In genomic region chr2:95270541-95271081, GRCh38 we compare ENCODE assay signal across 27 cellular contexts. TPM values are rescaled to one million over a fixed set of nuclear protein-coding genes. Genes with fewer than 3 reads are reported as not detected.
DNase-seq lines count a peak whose midpoint lies in the region; ATAC-seq and TF ChIP-seq lines count a peak whose summit lies in the region.
"Had no signal": no experiment of that assay in that cellular context is flagged by ENCODE, and none has a peak within 500 bp of the region (broad histone marks: within the 10 kb centered on the region; RNA-seq: fewer than 3 reads in every experiment).

No MANE protein-coding gene starts in this region.

- WGBS in H9 (ENCODE audit: extremely low coverage, insufficient read length, low lambda C conversion rate): no CpG with 5 or more reads among the region's 8 CpGs

- no peak overlapping the region for H3K56ac ChIP-seq in H9 (ENCODE audit: insufficient read length, low read depth, low read length)

- H3K14ac ChIP-seq in H9 (ENCODE audit: insufficient read depth, low read length): no peak overlapping the region

- H3K4me1 ChIP-seq in H9 (ENCODE audit: insufficient read depth, low read length): no peaks in the 10 kb centered on the region; the same call in 1 of the 2 replicates
- H3K4me1 ChIP-seq: HAP-1 had no signal

- H4K20me1 ChIP-seq in H9 (ENCODE audit: control insufficient read depth, insufficient read depth, insufficient read length): no peaks in the 10 kb centered on the region

- H3K23me2 ChIP-seq in H9 (ENCODE audit: insufficient read length, low read depth, low read length, poor library complexity, severe bottlenecking): no peaks in the 10 kb centered on the region

- POLR2A ChIA-PET in WTC11 (lab: Charles Lee): no interaction called here

- CTCF ChIA-PET in WTC11 (lab: Charles Lee): interaction anchor here (0.9 kb wide), 1 partner anchor 39 kb away, joined by 4 read pairs; no protein-coding TSS in a partner anchor

- no peaks in the 10 kb centered on the region for H3K9me3 ChIP-seq in H9 (ENCODE audit: control insufficient read depth, low read depth, low read length)
- H3K9me3 ChIP-seq: HAP-1, pancreas, transverse colon had no signal

- ATAC-seq in WTC11: no peak
- ATAC-seq in left lobe of liver: no peak
- ATAC-seq in GM19035 (IDR thresholded peaks at IDR 0.05; ENCODE audit: unreplicated experiment): no peak
- ATAC-seq: pancreas; stimulated activated naive CD8-positive, alpha-beta T cell treated with anti-CD3 and anti-CD28 coated beads, Interleukin-15, amount 100 ng/mL, for 72 hours had no signal

- no peak overlapping the region for H3K4me2 ChIP-seq in H9 (ENCODE audit: insufficient read depth, insufficient read length, low read length)

- H4K8ac ChIP-seq in H9 (replicated peaks; ENCODE audit: insufficient read length, low read depth, low read length): no peak overlapping the region

- no peak overlapping the region for H3K27ac ChIP-seq in H9 (ENCODE audit: insufficient read length, low read depth, low read length)
- H3K27ac ChIP-seq: pancreas, RWPE1, transverse colon, VCaP had no signal

- H3K9ac ChIP-seq in H9 (ENCODE audit: extremely low read depth, insufficient read length, low read length): no peak overlapping the region

- no peak overlapping the region for H3K18ac ChIP-seq in H9 (ENCODE audit: insufficient read length, low read depth, low read length)

- H3K27ac Mint-ChIP-seq in H9 (no peak overlapping the region), WTC11 (no peak overlapping the region)
- H3K27ac Mint-ChIP-seq: activated CD4-positive, alpha-beta memory T cell treated with anti-CD3 and anti-CD28 coated beads for 36 hours; CD14-positive monocyte; dendritic cell treated with granulocyte-macrophage colony-stimulating factor and Interleukin-4, amounts not matched to agents 40 ng/mL and 50 ng/mL, for 4 days; stimulated activated naive CD8-positive, alpha-beta T cell treated with anti-CD3 and anti-CD28 coated beads, Interleukin-15, amount 100 ng/mL, for 72 hours had no signal

- no peak overlapping the region for H3K4ac ChIP-seq in H9 (ENCODE audit: low read depth, low read length)

- peaks cover 12 to 18% of the 10 kb centered on the region in 2 experiments for H3K4me1 Mint-ChIP-seq in H9
- peaks cover 20% of the 10 kb centered on the region for H3K4me1 Mint-ChIP-seq in WTC11
- H3K4me1 Mint-ChIP-seq: CD14-positive monocyte; IgD-negative memory B cell; stimulated activated naive CD8-positive, alpha-beta T cell treated with anti-CD3 and anti-CD28 coated beads, Interleukin-15, amount 100 ng/mL, for 72 hours had no signal

- no peaks in the 10 kb centered on the region for H3K27me3 Mint-ChIP-seq in H9 (ENCODE audit: low read depth)
- no peaks in the 10 kb centered on the region for H3K27me3 Mint-ChIP-seq in WTC11 (ENCODE audit: low read depth)
- H3K27me3 Mint-ChIP-seq: activated CD4-positive, alpha-beta memory T cell treated with anti-CD3 and anti-CD28 coated beads for 36 hours; stimulated activated naive CD8-positive, alpha-beta T cell treated with anti-CD3 and anti-CD28 coated beads, Interleukin-15, amount 100 ng/mL, for 72 hours had no signal

- no peak overlapping the region for H3K4me3 Mint-ChIP-seq in H9
- H3K4me3 Mint-ChIP-seq in WTC11: no peak overlapping the region
- H3K4me3 Mint-ChIP-seq: activated CD4-positive, alpha-beta memory T cell treated with anti-CD3 and anti-CD28 coated beads for 36 hours; CD14-positive monocyte; dendritic cell treated with granulocyte-macrophage colony-stimulating factor and Interleukin-4, amounts not matched to agents 40 ng/mL and 50 ng/mL, for 4 days; IgD-negative memory B cell; stimulated activated naive CD8-positive, alpha-beta T cell treated with anti-CD3 and anti-CD28 coated beads, Interleukin-15, amount 100 ng/mL, for 72 hours had no signal

- DNase-seq in H9 (peak; percentile 7), WTC11 (ENCODE audit: low spot score) (peak; percentile 2), left lobe of liver (ENCODE audit: low spot score) (peak; percentile 41), posterior vena cava (ENCODE audit: low spot score) (peak; percentile 63), NCI-H1436 (lab: John Stamatoyannopoulos, UW) (no peak), UCSD-AML1 (lab: John Stamatoyannopoulos, UW; ENCODE audit: unreplicated experiment) (no peak)
- no peak for DNase-seq in activated CD4-positive, alpha-beta T cell treated with anti-CD3 and anti-CD28 coated beads, Interleukin-2, amount 50 U/mL, for 1 hour
- DNase-seq: activated CD4-positive, alpha-beta memory T cell treated with anti-CD3 and anti-CD28 coated beads for 36 hours; activated naive CD4-positive, alpha-beta T cell treated with anti-CD3 and anti-CD28 coated beads, Interleukin-2, amount 50 U/mL, for 16 hours; activated T-cell treated with anti-CD3 and anti-CD28 coated beads, Interleukin-2, amount 50 U/mL, for 1 hour; amygdala; EL; mesenchymal stem cell; naive B cell; NCI-H1092; NCI-H187 treated with DMSO at 0.1 percent for 48 hours; stimulated activated naive CD8-positive, alpha-beta T cell treated with anti-CD3 and anti-CD28 coated beads, Interleukin-15, amount 100 ng/mL, for 72 hours; transverse colon had no signal

- no peak overlapping the region for H2BK15ac ChIP-seq in H9 (ENCODE audit: low read depth, low read length)

- H3K9me3 Mint-ChIP-seq in H9 (no peaks in the 10 kb centered on the region; a peak in 1 of 5 replicates), WTC11 (no peaks in the 10 kb centered on the region)
- H3K9me3 Mint-ChIP-seq: activated CD4-positive, alpha-beta memory T cell treated with anti-CD3 and anti-CD28 coated beads for 36 hours; dendritic cell treated with granulocyte-macrophage colony-stimulating factor and Interleukin-4, amounts not matched to agents 40 ng/mL and 50 ng/mL, for 4 days; stimulated activated naive CD8-positive, alpha-beta T cell treated with anti-CD3 and anti-CD28 coated beads, Interleukin-15, amount 100 ng/mL, for 72 hours had no signal

- no peak overlapping the region for H4K5ac ChIP-seq in H9 (ENCODE audit: insufficient read length, low read depth, low read length)

- H3K36me3 Mint-ChIP-seq in H9 (ENCODE audit: insufficient read depth in 1 of 3, low read depth in 3 of 3): no peaks in the 10 kb centered on the region
- no peaks in the 10 kb centered on the region for H3K36me3 Mint-ChIP-seq in WTC11
- H3K36me3 Mint-ChIP-seq: activated CD4-positive, alpha-beta memory T cell treated with anti-CD3 and anti-CD28 coated beads for 36 hours; CD14-positive monocyte; naive B cell had no signal

- H2BK20ac ChIP-seq in H9 (ENCODE audit: low read depth, low read length, poor library complexity, severe bottlenecking): no peak overlapping the region

- TF ChIP-seq CTCF in H9 (conservative IDR thresholded peaks at IDR 0.05): no peak
- TF ChIP-seq CTCF in WTC11 (IDR thresholded peaks at IDR 0.05): no peak

- no peak overlapping the region for H2BK12ac ChIP-seq in H9 (ENCODE audit: insufficient read length, low read depth, low read length)

- H3T11ph ChIP-seq in H9 (ENCODE audit: low read length): no peak overlapping the region

- H3K23ac ChIP-seq in H9 (ENCODE audit: insufficient read length, low read depth, low read length): no peak overlapping the region

- H3K79me1 ChIP-seq in H9 (ENCODE audit: insufficient read depth, low read depth, low read length, poor library complexity, severe bottlenecking): no peaks in the 10 kb centered on the region

- H2BK120ac ChIP-seq in H9 (ENCODE audit: low read depth, low read length, poor library complexity, severe bottlenecking): no peak overlapping the region

- intact Hi-C loops in posterior vena cava (cut with DNase I): no loop called here

- no peak overlapping the region for H2AFZ ChIP-seq in H9 (ENCODE audit: low read length)

- H3K27me3 ChIP-seq in H9 (ENCODE audit: insufficient read depth, low read length): no peaks in the 10 kb centered on the region
- H3K27me3 ChIP-seq: pancreas, transverse colon had no signal

- H3K79me2 ChIP-seq in H9 (ENCODE audit: insufficient read depth, low read length): no peaks in the 10 kb centered on the region

- no peak overlapping the region for H4K91ac ChIP-seq in H9 (ENCODE audit: insufficient read length, low read depth, low read length)

- no peak overlapping the region for H2AK5ac ChIP-seq in H9 (ENCODE audit: insufficient read length, low read length)

- H2BK5ac ChIP-seq in H9 (ENCODE audit: insufficient read length, low read length): no peak overlapping the region

TF ChIP-seq in WTC11, 78 proteins besides CTCF, POLR2A, EP300 and RAD21 (continues in another document):
- TF ChIP-seq ZNF219 (CRISPR knock-in tag; IDR thresholded peaks at IDR 0.05; ENCODE audit: borderline replicate concordance) (no peak), SOX15 (CRISPR knock-in tag; IDR thresholded peaks at IDR 0.05) (no peak), ZNF138 (CRISPR knock-in tag; conservative IDR thresholded peaks at IDR 0.05) (no peak), TCF7 (CRISPR knock-in tag; IDR thresholded peaks at IDR 0.05; ENCODE audit: low read depth) (no peak), ZNF396 (CRISPR knock-in tag; IDR thresholded peaks at IDR 0.05; ENCODE audit: borderline replicate concordance) (no peak), CDX4 (CRISPR knock-in tag; IDR thresholded peaks at IDR 0.05; ENCODE audit: borderline replicate concordance) (no peak)

RNA-seq across cellular contexts. Expression of gene PROM2, which starts 3.6 kb away (rescaled TPM):
- total RNA-seq in H9 (2021) (3.1 and 4.0 TPM in 2 replicates), WTC11 (2021) (7.9 to 11.8 TPM (median 8.3 TPM) in 3 replicates), left lobe of liver (1.1 TPM), posterior vena cava (1 to 10 TPM in 1 of 2 donors, under 1 TPM in 1; 0.28 to 2.2 TPM)

RNA-seq across cellular contexts. Expression of gene KCNIP3, which starts 26.5 kb away (rescaled TPM):
- total RNA-seq in H9 (2021): 1.5 TPM in 2 replicates
- total RNA-seq in WTC11 (2021): 2.1 to 3.3 TPM (median 3.1 TPM) in 3 replicates
- 1.6 TPM for total RNA-seq in left lobe of liver
- 10 to 100 TPM; 10.5 to 17.9 TPM for total RNA-seq in posterior vena cava
- total RNA-seq: activated CD4-positive, alpha-beta memory T cell treated with anti-CD3 and anti-CD28 coated beads for 36 hours; T-helper 2 cell treated with Interferon-gamma antibody and Interleukin-4, amounts not matched to agents 100 ng/mL and 5 ng/mL, for 36 hours had no signal

Comparison
In these comparisons a context has a peak if more than half of its experiments do, and no peak if none do; other contexts are left out.
1. DNase-seq: peak in H9 (single experiment), WTC11 (single experiment), left lobe of liver (single experiment) and posterior vena cava (single experiment); none in NCI-H1436 (single experiment), activated CD4-positive, alpha-beta T cell treated with anti-CD3 and anti-CD28 coated beads, Interleukin-2, amount 50 U/mL, for 1 hour (single experiment) and UCSD-AML1 (single experiment).